Comparison of ENCODE assay signal across 13 cellular contexts in genomic region chr10:23081891-23082290, GRCh38. TPM values are rescaled to one million over a fixed set of nuclear protein-coding genes. Genes with fewer than 3 reads are reported as not detected.
DNase-seq lines count a peak whose midpoint lies in the region; ATAC-seq and TF ChIP-seq lines count a peak whose summit lies in the region.
"Had no signal": no experiment of that assay in that cellular context is flagged by ENCODE, and none has a peak within 500 bp of the region (broad histone marks: within the 10 kb centered on the region; RNA-seq: fewer than 3 reads in every experiment).

No MANE protein-coding gene starts in this region.

- no peaks in the 10 kb centered on the region for H3K79me2 ChIP-seq in GM23248 (ENCODE audit: insufficient read depth)

- WGBS in GM23248 (ENCODE audit: low coverage in 1 of 2, low lambda C conversion rate in 2 of 2, missing lambda C conversion rate in 2 of 2), 2 experiments: 76 to 78% methylated on average over 4 of the region's 4 CpGs
- WGBS in stomach, 5 donors: 85 to 91% (median 88%) methylated on average over 4 of the region's 4 CpGs

- H3K9ac ChIP-seq in GM23248: no peak overlapping the region

- no peak overlapping the region for H2AFZ ChIP-seq in GM23248

- TF ChIP-seq CTCF in AG09309 (IDR thresholded peaks at IDR 0.05; ENCODE audit: control insufficient read depth, insufficient read depth, low read depth, low read length, missing control alignments) (peak; percentile 18), foreskin keratinocyte (conservative IDR thresholded peaks at IDR 0.05) (peak; percentile 57), stomach (IDR thresholded peaks at IDR 0.05) (peak in 1 of 7 experiments; percentile 16)

- no peak for DNase-seq in AG09309 (ENCODE audit: low read depth)
- peak; percentile 32 for DNase-seq in GM23248
- peak; percentile 58 for DNase-seq in SK-MEL-5 (ENCODE audit: low read depth, low spot score)
- DNase-seq in foreskin keratinocyte: peak in 1 of 2 donors; percentile 17
- no peak for DNase-seq in stomach
- no peak for DNase-seq in stimulated activated CD4-positive, alpha-beta T cell treated with anti-CD3 and anti-CD28 coated beads, Interleukin-4, amount 100 ng/mL, for 1 hour
- DNase-seq in KG1 (lab: John Stamatoyannopoulos, UW): no peak
- DNase-seq: activated effector memory CD4-positive, alpha-beta T cell treated with Interleukin-2 at 50 U/mL for 16 hours; DMS79; foreskin melanocyte; GOT3; KBM-7 had no signal

- H4K20me1 ChIP-seq in GM23248 (ENCODE audit: insufficient read depth): no peaks in the 10 kb centered on the region

- peaks cover 4% of the 10 kb centered on the region; the same call in 1 of the 2 replicates for H3K4me1 ChIP-seq in GM23248 (ENCODE audit: insufficient read depth)
- H3K4me1 ChIP-seq in foreskin keratinocyte: no peaks in the 10 kb centered on the region
- peaks cover 0 to 14% (median 6%) of the 10 kb centered on the region in 4 donors for H3K4me1 ChIP-seq in stomach

- no peaks in the 10 kb centered on the region for H3K9me3 ChIP-seq in GM23248 (ENCODE audit: low read depth)
- H3K9me3 ChIP-seq in stomach: no peaks in the 10 kb centered on the region

- no peaks in the 10 kb centered on the region for H3K36me3 ChIP-seq in GM23248 (ENCODE audit: low read depth)
- H3K36me3 ChIP-seq in stomach: no peaks in the 10 kb centered on the region

- ATAC-seq in foreskin keratinocyte (peak; percentile 71), GM18498 (IDR thresholded peaks at IDR 0.05; ENCODE audit: unreplicated experiment) (no peak)

- H3K4me3 ChIP-seq in AG09309 (ENCODE audit: control insufficient read depth, low read depth, low read length): no peak overlapping the region
- no peak overlapping the region for H3K4me3 ChIP-seq in GM23248
- H3K4me3 ChIP-seq in stomach: no peak overlapping the region

- no peak overlapping the region for H3K4me2 ChIP-seq in GM23248 (ENCODE audit: unreplicated experiment)

- in situ Hi-C loops in GM23248 (cut with MboI) (no loop called here), SK-MEL-5 (cut with HindIII; ENCODE audit: low pct_unique_long_range_greater_than_20kb, low sequenced_read_pairs) (no loop called here)

- no peak for TF ChIP-seq EP300 in stomach (IDR thresholded peaks at IDR 0.05)

- TF ChIP-seq POLR2A in stomach (IDR thresholded peaks at IDR 0.05): no peak

- no peaks in the 10 kb centered on the region for H3K27me3 ChIP-seq in GM23248 (replicated peaks; ENCODE audit: insufficient read depth)
- H3K27me3 ChIP-seq in foreskin keratinocyte: no peaks in the 10 kb centered on the region
- peaks cover 0 to 22% (median 4%) of the 10 kb centered on the region in 3 donors for H3K27me3 ChIP-seq in stomach

- H3K27ac ChIP-seq in GM23248 (no peak overlapping the region), foreskin keratinocyte (no peak overlapping the region), stomach (no peak overlapping the region)

- intact Hi-C loops in stomach (cut with DNase I; ENCODE audit: low total_unique reads): no loop called here

- no peaks in the 10 kb centered on the region for H3F3A ChIP-seq in GM23248 (ENCODE audit: insufficient read depth)

- no peaks in the 10 kb centered on the region for H3K9me2 ChIP-seq in GM23248 (ENCODE audit: insufficient read depth)

RNA-seq across cellular contexts. Expression of gene MSRB2, which starts 13.5 kb away (rescaled TPM):
- 25.0 and 35.0 TPM in 2 replicates for total RNA-seq in GM23248 (2014; rRNA removed; shearing (Covaris generic))
- 69.5 and 69.7 TPM in 2 replicates for polyA plus RNA-seq in GM23248 (2016; fragmentation: Nextera tagmentation; extraction: Ambion mirVana)
- 26.5 and 27.5 TPM in 2 replicates for total RNA-seq in SK-MEL-5 (2014; rRNA removed; shearing (Covaris generic))
- polyA plus RNA-seq in SK-MEL-5 (2015; cell fraction: cytosol; rRNA removed): 19.3 and 22.6 TPM in 2 replicates
- 0.38 and 5.4 TPM in 2 replicates for polyA plus RNA-seq in SK-MEL-5 (2015; cell fraction: nucleus; rRNA removed)
- total RNA-seq in foreskin keratinocyte: 13.6 and 17.0 TPM in 2 replicates
- 36.1 and 44.8 TPM in 2 replicates for polyA plus RNA-seq in foreskin keratinocyte
- total RNA-seq in stomach: 10 to 100 TPM in 2 of 5 donors, 1 to 10 TPM in 3; 2.3 to 32.2 (median 8.3) TPM
- 10 to 100 TPM; 14.1 to 35.6 (median 21.6) TPM for polyA plus RNA-seq in stomach

Comparison
In these comparisons a context has a peak if more than half of its experiments do, and no peak if none do; other contexts are left out.
1. DNase-seq: peak in GM23248 (single experiment) and SK-MEL-5 (single experiment); none in AG09309 (single experiment), stomach (single experiment), stimulated activated CD4-positive, alpha-beta T cell treated with anti-CD3 and anti-CD28 coated beads, Interleukin-4, amount 100 ng/mL, for 1 hour (single experiment) and KG1 (single experiment).